Comparison of ENCODE assay signal across 15 cellular contexts in genomic region chr10:121077331-121077730, GRCh38.
DNase-seq lines count a peak whose midpoint lies in the region; ATAC-seq and TF ChIP-seq lines count a peak whose summit lies in the region.
"Had no signal": no experiment of that assay in that cellular context is flagged by ENCODE, and none has a peak within 500 bp of the region (broad histone marks: within the 10 kb centered on the region; RNA-seq: fewer than 3 reads in every experiment).

No MANE protein-coding gene starts in this region.

- H3K36me3 Mint-ChIP-seq in Caco-2 (ENCODE audit: insufficient read depth, unreplicated experiment) (no peaks in the 10 kb centered on the region), nephron (ENCODE audit: low read depth) (no peaks in the 10 kb centered on the region)
- H3K36me3 Mint-ChIP-seq in effector memory CD8-positive, alpha-beta T cell (ENCODE audit: insufficient read depth), result no peaks in the 10 kb centered on the region
- H3K36me3 Mint-ChIP-seq: natural killer cell treated with Interleukin-12 subunit alpha and Interleukin-12 subunit beta and Interleukin-15 and Interleukin-18, amount 100 ng/mL, for 72 hours had no signal

- TF ChIP-seq CTCF in Caco-2 (IDR thresholded peaks at IDR 0.05; ENCODE audit: insufficient read depth in 1 of 2, low read depth in 1 of 2, low read length in 1 of 2, severe bottlenecking in 1 of 2, unreplicated experiment in 1 of 2) (no peak), RWPE2 (IDR thresholded peaks at IDR 0.05; ENCODE audit: poor library complexity, severe bottlenecking) (no peak), nephron (IDR thresholded peaks at IDR 0.05; ENCODE audit: unreplicated experiment in 3 of 3) (no peak)

- H3K27me3 ChIP-seq in Caco-2 (replicated peaks; ENCODE audit: control insufficient read depth, insufficient read depth, low read length) (no peaks in the 10 kb centered on the region), RWPE2 (ENCODE audit: insufficient read depth, poor library complexity, severe bottlenecking) (no peaks in the 10 kb centered on the region)

- POLR2A ChIA-PET in Caco-2 (lab: Charles Lee), result interaction anchor here (0.5 kb wide), 1 partner anchor 1297 kb away, joined by 4 read pairs; no protein-coding TSS in a partner anchor

- H3K4me3 ChIP-seq in Caco-2 (ENCODE audit: low read depth, low read length), result no peak overlapping the region
- no peak overlapping the region for H3K4me3 ChIP-seq in RWPE2 (ENCODE audit: severe bottlenecking)

- no peaks in the 10 kb centered on the region for H3K27me3 Mint-ChIP-seq in Caco-2 (ENCODE audit: insufficient read depth, unreplicated experiment)
- H3K27me3 Mint-ChIP-seq in nephron (ENCODE audit: low read depth), result peaks cover 29% of the 10 kb centered on the region
- H3K27me3 Mint-ChIP-seq in effector memory CD8-positive, alpha-beta T cell, result peaks cover 22 to 26% of the 10 kb centered on the region in 2 donors

- CTCF ChIA-PET in Caco-2 (lab: Charles Lee), result no interaction called here

- H3K27ac Mint-ChIP-seq in Caco-2 (ENCODE audit: unreplicated experiment) (peak overlapping the region; percentile 68), nephron (peak overlapping the region in 2 of 3 experiments; percentile 9 to 52)
- no peak overlapping the region for H3K27ac Mint-ChIP-seq in effector memory CD8-positive, alpha-beta T cell
- H3K27ac Mint-ChIP-seq: B cell; natural killer cell treated with Interleukin-12 subunit alpha and Interleukin-12 subunit beta and Interleukin-15 and Interleukin-18, amount 100 ng/mL, for 72 hours had no signal

- DNase-seq in Caco-2 (peak; percentile 81), RWPE2 (ENCODE audit: low spot score) (no peak), foreskin melanocyte (peak; percentile 12), HT-29 (ENCODE audit: low spot score) (no peak), NCI-H345 (lab: John Stamatoyannopoulos, UW) (no peak)
- no peak for DNase-seq in effector memory CD8-positive, alpha-beta T cell
- DNase-seq: effector CD4-positive, alpha-beta T cell; EL; Karpas-422; NCI-H2171; stimulated activated CD8-positive, alpha-beta memory T cell treated with anti-CD3 and anti-CD28 coated beads, Interleukin-4, amount 100 ng/mL, for 48 hours had no signal

- no peaks in the 10 kb centered on the region for H3K9me3 Mint-ChIP-seq in Caco-2 (ENCODE audit: unreplicated experiment)
- no peaks in the 10 kb centered on the region for H3K9me3 Mint-ChIP-seq in nephron
- H3K9me3 Mint-ChIP-seq in effector memory CD8-positive, alpha-beta T cell, result no peaks in the 10 kb centered on the region
- H3K9me3 Mint-ChIP-seq: natural killer cell treated with Interleukin-12 subunit alpha and Interleukin-12 subunit beta and Interleukin-15 and Interleukin-18, amount 100 ng/mL, for 72 hours had no signal

- intact Hi-C loops in Caco-2 (cut with micrococcal nuclease; ENCODE audit: unreplicated experiment), result loop anchor here (1.0 to 5.0 kb wide), 2 partner anchors 97 to 535 kb away; no protein-coding TSS in a partner anchor

- no peaks in the 10 kb centered on the region for H3K9me3 ChIP-seq in Caco-2
- H3K9me3 ChIP-seq in RWPE2 (ENCODE audit: severe bottlenecking), result no peaks in the 10 kb centered on the region

- BruUV-seq in Caco-2 (replicated peaks; lab: Mats Ljungman, UMichigan), result no TSS peak

- peaks cover 56% of the 10 kb centered on the region for H3K4me1 Mint-ChIP-seq in Caco-2 (ENCODE audit: low read depth, unreplicated experiment)
- peaks cover 49% of the 10 kb centered on the region for H3K4me1 Mint-ChIP-seq in nephron
- no peaks in the 10 kb centered on the region for H3K4me1 Mint-ChIP-seq in effector memory CD8-positive, alpha-beta T cell (ENCODE audit: low read depth in 2 of 2)
- H3K4me1 Mint-ChIP-seq: B cell had no signal

- H3K36me3 ChIP-seq in Caco-2 (ENCODE audit: control insufficient read depth, insufficient read depth, low read length) (no peaks in the 10 kb centered on the region), RWPE2 (ENCODE audit: low read depth) (no peaks in the 10 kb centered on the region)

- no peak for TF ChIP-seq POLR2A in GM18505 (IDR thresholded peaks at IDR 0.05; ENCODE audit: borderline replicate concordance, extremely low read depth, insufficient read depth, insufficient read length)

- peak overlapping the region; percentile 96 for H3K27ac ChIP-seq in RWPE2 (ENCODE audit: poor library complexity, severe bottlenecking)

- ATAC-seq in RWPE2 (ENCODE audit: low read depth) (peak; percentile 30; the same call in 2 of the 3 replicates), GM18505 (IDR thresholded peaks at IDR 0.05; ENCODE audit: unreplicated experiment) (no peak)
- no peak for ATAC-seq in effector memory CD8-positive, alpha-beta T cell (replicated peaks)
- ATAC-seq: natural killer cell treated with Interleukin-12 subunit alpha and Interleukin-12 subunit beta and Interleukin-15 and Interleukin-18, amount 100 ng/mL, for 72 hours had no signal

- peak overlapping the region; percentile 43 for H3K4me3 Mint-ChIP-seq in Caco-2 (ENCODE audit: unreplicated experiment)
- H3K4me3 Mint-ChIP-seq in nephron, result no peak overlapping the region
- no peak overlapping the region for H3K4me3 Mint-ChIP-seq in effector memory CD8-positive, alpha-beta T cell
- H3K4me3 Mint-ChIP-seq: B cell; natural killer cell treated with Interleukin-12 subunit alpha and Interleukin-12 subunit beta and Interleukin-15 and Interleukin-18, amount 100 ng/mL, for 72 hours had no signal

- H3K4me1 ChIP-seq in Caco-2 (peaks cover 75% of the 10 kb centered on the region), RWPE2 (ENCODE audit: insufficient read depth, poor library complexity, severe bottlenecking) (peaks cover 29% of the 10 kb centered on the region)

Comparison
In these comparisons a context has a peak if more than half of its experiments do, and no peak if none do; other contexts are left out.
1. DNase-seq: peak in Caco-2 (2 of 2) and foreskin melanocyte (single experiment); none in RWPE2 (single experiment), HT-29 (single experiment), effector memory CD8-positive, alpha-beta T cell (0 of 3) and NCI-H345 (single experiment).
2. H3K27ac Mint-ChIP-seq: peak in Caco-2 (single experiment) and nephron (2 of 3); none in effector memory CD8-positive, alpha-beta T cell (0 of 2).